Comparison of ENCODE assay signal across 21 cellular contexts in genomic region chr6:44067760-44068139, GRCh38.
"Had no signal": no experiment of that assay in that cellular context is flagged by ENCODE, and none has a peak within 500 bp of the region (broad histone marks: within the 10 kb centered on the region; RNA-seq: fewer than 3 reads in every experiment).

No MANE protein-coding gene starts in this region.

- H3K4me3 ChIP-seq: gastrocnemius medialis, heart right ventricle, tibial nerve, uterus had no signal

- H3K27ac ChIP-seq: epithelial cell of prostate, gastrocnemius medialis, parathyroid adenoma, tibial nerve, VCaP had no signal

- H3K9ac ChIP-seq: parathyroid adenoma had no signal

- H3K4me3 Mint-ChIP-seq: activated naive CD4-positive, alpha-beta T cell treated with anti-CD3 and anti-CD28 coated beads for 36 hours; activated naive CD8-positive, alpha-beta T cell treated with anti-CD3 and anti-CD28 coated beads, Interleukin-2, amount 50 U/mL, for 24 hours; effector memory CD8-positive, alpha-beta T cell; naive B cell had no signal

- H2AFZ ChIP-seq: parathyroid adenoma had no signal

- FAIRE-seq: bronchial epithelial cell had no signal

- DNase-seq: activated CD4-positive, alpha-beta T cell treated with anti-CD3 and anti-CD28 coated beads for 1 hour; activated CD4-positive, alpha-beta T cell treated with anti-CD3 and anti-CD28 coated beads, Interleukin-2, amount 50 U/mL, for 4 hours; activated naive CD4-positive, alpha-beta T cell treated with anti-CD3 and anti-CD28 coated beads for 36 hours; activated naive CD8-positive, alpha-beta T cell treated with anti-CD3 and anti-CD28 coated beads, Interleukin-2, amount 50 U/mL, for 24 hours; aorta; effector memory CD8-positive, alpha-beta T cell; gastrocnemius medialis; heart right ventricle; naive B cell; stimulated activated CD4-positive, alpha-beta T cell treated with anti-CD3 and anti-CD28 coated beads, Interleukin-4, amount 100 ng/mL, for 24 hours; stimulated activated naive CD4-positive, alpha-beta T cell treated with Interleukin-2 at 50 U/mL for 16 hours; substantia nigra; T1000 had no signal

- H3K27ac Mint-ChIP-seq: activated naive CD4-positive, alpha-beta T cell treated with anti-CD3 and anti-CD28 coated beads for 36 hours; activated naive CD8-positive, alpha-beta T cell treated with anti-CD3 and anti-CD28 coated beads, Interleukin-2, amount 50 U/mL, for 24 hours; activated T-helper 2 cell treated with anti-CD3 and anti-CD28 coated beads, Interferon-gamma antibody, Interleukin-2, Interleukin-4, amounts not matched to agents 10 μg/mL and 5 μg/mL and 100 μg/mL, durations not matched to agents 14 hours and 24 hours and 36 hours; effector memory CD8-positive, alpha-beta T cell had no signal

- H3K36me3 ChIP-seq: gastrocnemius medialis, heart right ventricle, tibial nerve, uterus had no signal

- H3K79me2 ChIP-seq: parathyroid adenoma had no signal

- H3K9me3 Mint-ChIP-seq: activated naive CD4-positive, alpha-beta T cell treated with anti-CD3 and anti-CD28 coated beads for 36 hours; activated naive CD8-positive, alpha-beta T cell treated with anti-CD3 and anti-CD28 coated beads, Interleukin-2, amount 50 U/mL, for 24 hours; activated T-helper 2 cell treated with anti-CD3 and anti-CD28 coated beads, Interferon-gamma antibody, Interleukin-2, Interleukin-4, amounts not matched to agents 10 μg/mL and 5 μg/mL and 100 μg/mL, durations not matched to agents 14 hours and 24 hours and 36 hours; effector memory CD8-positive, alpha-beta T cell; naive B cell had no signal

- ATAC-seq: activated naive CD8-positive, alpha-beta T cell treated with anti-CD3 and anti-CD28 coated beads, Interleukin-2, amount 50 U/mL, for 24 hours; effector memory CD8-positive, alpha-beta T cell; gastrocnemius medialis; heart right ventricle; left lobe of liver had no signal

- H3K27me3 ChIP-seq: gastrocnemius medialis, heart right ventricle, tibial nerve, uterus had no signal

- H3K9me3 ChIP-seq: gastrocnemius medialis, heart right ventricle, tibial nerve, uterus had no signal

- H3K36me3 Mint-ChIP-seq: naive B cell had no signal
